28 cellular contexts compared by ENCODE assay signal in the genomic region with DNA sequence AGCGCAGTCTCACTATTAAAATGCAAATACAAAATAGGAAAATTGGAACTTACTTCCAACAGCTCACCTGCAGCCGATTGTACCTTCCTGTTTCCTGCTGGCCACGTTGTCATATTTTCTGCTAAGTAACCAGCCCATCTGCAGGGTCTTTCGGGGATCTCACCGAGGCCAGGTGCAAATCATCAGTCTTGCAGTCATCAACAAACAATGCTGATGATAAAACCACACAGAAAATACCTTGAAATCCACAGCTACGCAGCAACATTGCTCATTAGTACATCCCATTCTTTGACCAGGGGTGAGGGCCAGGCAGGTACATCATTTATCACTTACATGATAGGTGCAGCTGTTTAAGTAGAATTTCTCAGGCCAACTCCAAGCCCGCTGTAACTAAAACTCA.
"Had no signal": no experiment of that assay in that cellular context is flagged by ENCODE, and none has a peak within 500 bp of the region (broad histone marks: within the 10 kb centered on the region; RNA-seq: fewer than 3 reads in every experiment).

No MANE protein-coding gene starts in this region.

- H3K27ac ChIP-seq: epithelial cell of prostate, esophagus squamous epithelium, heart right ventricle, lower lobe of right lung, neural progenitor cell, right atrium auricular region, spleen, thoracic aorta, upper lobe of right lung had no signal

- H3K9me3 Mint-ChIP-seq: central memory CD8-positive, alpha-beta T cell; natural killer cell had no signal

- H3K27me3 ChIP-seq: neural progenitor cell, right atrium auricular region had no signal

- H3K4me3 Mint-ChIP-seq: activated naive CD8-positive, alpha-beta T cell treated with anti-CD3 and anti-CD28 coated beads, Interleukin-2, amount 10 ng/mL, durations not matched to agents 7 days and 5 days; central memory CD8-positive, alpha-beta T cell; natural killer cell; neural progenitor cell had no signal

- H3K4me1 ChIP-seq: esophagus squamous epithelium, heart right ventricle, lower lobe of right lung, neural progenitor cell, right atrium auricular region, spleen, upper lobe of right lung had no signal

- H3K27ac Mint-ChIP-seq: activated naive CD8-positive, alpha-beta T cell treated with anti-CD3 and anti-CD28 coated beads, Interleukin-2, amount 10 ng/mL, durations not matched to agents 7 days and 5 days; natural killer cell; neural progenitor cell had no signal

- H3K4me1 Mint-ChIP-seq: activated naive CD8-positive, alpha-beta T cell treated with anti-CD3 and anti-CD28 coated beads, Interleukin-2, amount 10 ng/mL, durations not matched to agents 7 days and 5 days; central memory CD8-positive, alpha-beta T cell; natural killer cell; neural progenitor cell had no signal

- DNase-seq: activated CD4-positive, alpha-beta T cell treated with anti-CD3 and anti-CD28 coated beads for 4 hours; activated CD4-positive, alpha-beta T cell treated with anti-CD3 and anti-CD28 coated beads, Interleukin-2, amount 50 U/mL, for 4 hours; activated CD4-positive, CD25-positive, alpha-beta regulatory T cell; activated effector memory CD4-positive, alpha-beta T cell treated with Interleukin-2 at 50 U/mL for 16 hours; activated naive CD4-positive, alpha-beta T cell treated with Interleukin-2 at 50 U/mL for 16 hours; activated naive CD8-positive, alpha-beta T cell treated with anti-CD3 and anti-CD28 coated beads, Interleukin-2, amount 10 ng/mL, durations not matched to agents 7 days and 5 days; activated T-cell treated with anti-CD3 and anti-CD28 coated beads for 4 hours; dermis blood vessel endothelial cell; effector CD4-positive, alpha-beta T cell; esophagus squamous epithelium; foreskin melanocyte; heart right ventricle; kidney glomerular epithelial cell; lower lobe of right lung; mesenchymal stem cell; natural killer cell; occipital lobe; spleen; stimulated activated naive CD4-positive, alpha-beta T cell treated with Interleukin-2 at 50 U/mL for 16 hours; upper lobe of right lung had no signal

- ATAC-seq: heart right ventricle, left lobe of liver, lower lobe of right lung, natural killer cell, upper lobe of right lung had no signal

- H3K4me3 ChIP-seq: esophagus squamous epithelium, heart right ventricle, lower lobe of right lung, neural progenitor cell, right atrium auricular region, spleen, thoracic aorta, upper lobe of right lung had no signal

- H3K4me2 ChIP-seq: neural progenitor cell had no signal

- H3K36me3 ChIP-seq: esophagus squamous epithelium, heart right ventricle, lower lobe of right lung, neural progenitor cell, right atrium auricular region, spleen, thoracic aorta, upper lobe of right lung had no signal

- H3K36me3 Mint-ChIP-seq: activated naive CD8-positive, alpha-beta T cell treated with anti-CD3 and anti-CD28 coated beads, Interleukin-2, amount 10 ng/mL, durations not matched to agents 7 days and 5 days; natural killer cell; neural progenitor cell had no signal

- FAIRE-seq: astrocyte, endometrium had no signal

- H3K9me3 ChIP-seq: upper lobe of right lung had no signal

- H2AFZ ChIP-seq: neural progenitor cell had no signal

- H3K9ac ChIP-seq: neural progenitor cell had no signal
